In genomic region chr1:67715819-67716218, GRCh38 we compare ENCODE assay signal across 1 cellular context.
TF ChIP-seq lines count a peak whose summit lies in the region.

No MANE protein-coding gene starts in this region.

TF ChIP-seq in K562, 482 proteins besides CTCF, POLR2A, EP300 and RAD21 (continued from another document):
- TF ChIP-seq ZBTB49 (CRISPR knock-in tag; IDR thresholded peaks at IDR 0.05; ENCODE audit: borderline replicate concordance) = no peak
- no peak for TF ChIP-seq FOXJ2 (tag; IDR thresholded peaks at IDR 0.05)
- no peak for TF ChIP-seq HOXB6 (CRISPR knock-in tag; IDR thresholded peaks at IDR 0.05; ENCODE audit: borderline replicate concordance)
- TF ChIP-seq ILK (tag; IDR thresholded peaks at IDR 0.05; ENCODE audit: borderline replicate concordance, low read depth) = no peak
- TF ChIP-seq, protein P1, sequence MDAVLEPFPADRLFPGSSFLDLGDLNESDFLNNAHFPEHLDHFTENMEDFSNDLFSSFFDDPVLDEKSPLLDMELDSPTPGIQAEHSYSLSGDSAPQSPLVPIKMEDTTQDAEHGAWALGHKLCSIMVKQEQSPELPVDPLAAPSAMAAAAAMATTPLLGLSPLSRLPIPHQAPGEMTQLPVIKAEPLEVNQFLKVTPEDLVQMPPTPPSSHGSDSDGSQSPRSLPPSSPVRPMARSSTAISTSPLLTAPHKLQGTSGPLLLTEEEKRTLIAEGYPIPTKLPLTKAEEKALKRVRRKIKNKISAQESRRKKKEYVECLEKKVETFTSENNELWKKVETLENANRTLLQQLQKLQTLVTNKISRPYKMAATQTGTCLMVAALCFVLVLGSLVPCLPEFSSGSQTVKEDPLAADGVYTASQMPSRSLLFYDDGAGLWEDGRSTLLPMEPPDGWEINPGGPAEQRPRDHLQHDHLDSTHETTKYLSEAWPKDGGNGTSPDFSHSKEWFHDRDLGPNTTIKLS (IDR thresholded peaks at IDR 0.05; ENCODE audit: borderline replicate concordance, low read depth) = no peak
- no peak for TF ChIP-seq ZNF23 (CRISPR knock-in tag; IDR thresholded peaks at IDR 0.05)
- TF ChIP-seq RBM15 (IDR thresholded peaks at IDR 0.05; ENCODE audit: insufficient read depth, low read length) = no peak
- TF ChIP-seq ZNF766 (CRISPR knock-in tag; conservative IDR thresholded peaks at IDR 0.05) = no peak
- TF ChIP-seq, protein P2, sequence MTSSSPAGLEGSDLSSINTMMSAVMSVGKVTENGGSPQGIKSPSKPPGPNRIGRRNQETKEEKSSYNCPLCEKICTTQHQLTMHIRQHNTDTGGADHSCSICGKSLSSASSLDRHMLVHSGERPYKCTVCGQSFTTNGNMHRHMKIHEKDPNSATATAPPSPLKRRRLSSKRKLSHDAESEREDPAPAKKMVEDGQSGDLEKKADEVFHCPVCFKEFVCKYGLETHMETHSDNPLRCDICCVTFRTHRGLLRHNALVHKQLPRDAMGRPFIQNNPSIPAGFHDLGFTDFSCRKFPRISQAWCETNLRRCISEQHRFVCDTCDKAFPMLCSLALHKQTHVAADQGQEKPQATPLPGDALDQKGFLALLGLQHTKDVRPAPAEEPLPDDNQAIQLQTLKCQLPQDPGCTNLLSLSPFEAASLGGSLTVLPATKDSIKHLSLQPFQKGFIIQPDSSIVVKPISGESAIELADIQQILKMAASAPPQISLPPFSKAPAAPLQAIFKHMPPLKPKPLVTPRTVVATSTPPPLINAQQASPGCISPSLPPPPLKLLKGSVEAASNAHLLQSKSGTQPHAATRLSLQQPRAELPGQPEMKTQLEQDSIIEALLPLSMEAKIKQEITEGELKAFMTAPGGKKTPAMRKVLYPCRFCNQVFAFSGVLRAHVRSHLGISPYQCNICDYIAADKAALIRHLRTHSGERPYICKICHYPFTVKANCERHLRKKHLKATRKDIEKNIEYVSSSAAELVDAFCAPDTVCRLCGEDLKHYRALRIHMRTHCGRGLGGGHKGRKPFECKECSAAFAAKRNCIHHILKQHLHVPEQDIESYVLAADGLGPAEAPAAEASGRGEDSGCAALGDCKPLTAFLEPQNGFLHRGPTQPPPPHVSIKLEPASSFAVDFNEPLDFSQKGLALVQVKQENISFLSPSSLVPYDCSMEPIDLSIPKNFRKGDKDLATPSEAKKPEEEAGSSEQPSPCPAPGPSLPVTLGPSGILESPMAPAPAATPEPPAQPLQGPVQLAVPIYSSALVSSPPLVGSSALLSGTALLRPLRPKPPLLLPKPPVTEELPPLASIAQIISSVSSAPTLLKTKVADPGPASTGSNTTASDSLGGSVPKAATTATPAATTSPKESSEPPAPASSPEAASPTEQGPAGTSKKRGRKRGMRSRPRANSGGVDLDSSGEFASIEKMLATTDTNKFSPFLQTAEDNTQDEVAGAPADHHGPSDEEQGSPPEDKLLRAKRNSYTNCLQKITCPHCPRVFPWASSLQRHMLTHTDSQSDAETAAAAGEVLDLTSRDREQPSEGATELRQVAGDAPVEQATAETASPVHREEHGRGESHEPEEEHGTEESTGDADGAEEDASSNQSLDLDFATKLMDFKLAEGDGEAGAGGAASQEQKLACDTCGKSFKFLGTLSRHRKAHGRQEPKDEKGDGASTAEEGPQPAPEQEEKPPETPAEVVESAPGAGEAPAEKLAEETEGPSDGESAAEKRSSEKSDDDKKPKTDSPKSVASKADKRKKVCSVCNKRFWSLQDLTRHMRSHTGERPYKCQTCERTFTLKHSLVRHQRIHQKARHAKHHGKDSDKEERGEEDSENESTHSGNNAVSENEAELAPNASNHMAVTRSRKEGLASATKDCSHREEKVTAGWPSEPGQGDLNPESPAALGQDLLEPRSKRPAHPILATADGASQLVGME (CRISPR knock-in tag; IDR thresholded peaks at IDR 0.05) = no peak
- TF ChIP-seq, protein P3, sequence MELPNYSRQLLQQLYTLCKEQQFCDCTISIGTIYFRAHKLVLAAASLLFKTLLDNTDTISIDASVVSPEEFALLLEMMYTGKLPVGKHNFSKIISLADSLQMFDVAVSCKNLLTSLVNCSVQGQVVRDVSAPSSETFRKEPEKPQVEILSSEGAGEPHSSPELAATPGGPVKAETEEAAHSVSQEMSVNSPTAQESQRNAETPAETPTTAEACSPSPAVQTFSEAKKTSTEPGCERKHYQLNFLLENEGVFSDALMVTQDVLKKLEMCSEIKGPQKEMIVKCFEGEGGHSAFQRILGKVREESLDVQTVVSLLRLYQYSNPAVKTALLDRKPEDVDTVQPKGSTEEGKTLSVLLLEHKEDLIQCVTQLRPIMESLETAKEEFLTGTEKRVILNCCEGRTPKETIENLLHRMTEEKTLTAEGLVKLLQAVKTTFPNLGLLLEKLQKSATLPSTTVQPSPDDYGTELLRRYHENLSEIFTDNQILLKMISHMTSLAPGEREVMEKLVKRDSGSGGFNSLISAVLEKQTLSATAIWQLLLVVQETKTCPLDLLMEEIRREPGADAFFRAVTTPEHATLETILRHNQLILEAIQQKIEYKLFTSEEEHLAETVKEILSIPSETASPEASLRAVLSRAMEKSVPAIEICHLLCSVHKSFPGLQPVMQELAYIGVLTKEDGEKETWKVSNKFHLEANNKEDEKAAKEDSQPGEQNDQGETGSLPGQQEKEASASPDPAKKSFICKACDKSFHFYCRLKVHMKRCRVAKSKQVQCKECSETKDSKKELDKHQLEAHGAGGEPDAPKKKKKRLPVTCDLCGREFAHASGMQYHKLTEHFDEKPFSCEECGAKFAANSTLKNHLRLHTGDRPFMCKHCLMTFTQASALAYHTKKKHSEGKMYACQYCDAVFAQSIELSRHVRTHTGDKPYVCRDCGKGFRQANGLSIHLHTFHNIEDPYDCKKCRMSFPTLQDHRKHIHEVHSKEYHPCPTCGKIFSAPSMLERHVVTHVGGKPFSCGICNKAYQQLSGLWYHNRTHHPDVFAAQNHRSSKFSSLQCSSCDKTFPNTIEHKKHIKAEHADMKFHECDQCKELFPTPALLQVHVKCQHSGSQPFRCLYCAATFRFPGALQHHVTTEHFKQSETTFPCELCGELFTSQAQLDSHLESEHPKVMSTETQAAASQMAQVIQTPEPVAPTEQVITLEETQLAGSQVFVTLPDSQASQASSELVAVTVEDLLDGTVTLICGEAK (IDR thresholded peaks at IDR 0.05) = no peak
- TF ChIP-seq, protein P3 (CRISPR knock-in tag; IDR thresholded peaks at IDR 0.05) = no peak
